In genomic region chr9:20664501-20664900, GRCh38 we compare ENCODE assay signal across 1 cellular context.
TF ChIP-seq lines count a peak whose summit lies in the region.

No MANE protein-coding gene starts in this region.

TF ChIP-seq in GM23338, 12 proteins besides CTCF, POLR2A, EP300 and RAD21:
- TF ChIP-seq STAT1 (IDR thresholded peaks at IDR 0.05; ENCODE audit: unreplicated experiment), result no peak
- no peak for TF ChIP-seq REST (IDR thresholded peaks at IDR 0.05; ENCODE audit: unreplicated experiment)
- TF ChIP-seq, protein P1, sequence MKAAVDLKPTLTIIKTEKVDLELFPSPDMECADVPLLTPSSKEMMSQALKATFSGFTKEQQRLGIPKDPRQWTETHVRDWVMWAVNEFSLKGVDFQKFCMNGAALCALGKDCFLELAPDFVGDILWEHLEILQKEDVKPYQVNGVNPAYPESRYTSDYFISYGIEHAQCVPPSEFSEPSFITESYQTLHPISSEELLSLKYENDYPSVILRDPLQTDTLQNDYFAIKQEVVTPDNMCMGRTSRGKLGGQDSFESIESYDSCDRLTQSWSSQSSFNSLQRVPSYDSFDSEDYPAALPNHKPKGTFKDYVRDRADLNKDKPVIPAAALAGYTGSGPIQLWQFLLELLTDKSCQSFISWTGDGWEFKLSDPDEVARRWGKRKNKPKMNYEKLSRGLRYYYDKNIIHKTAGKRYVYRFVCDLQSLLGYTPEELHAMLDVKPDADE (IDR thresholded peaks at IDR 0.05), result no peak
- no peak for TF ChIP-seq EZH2phosphoT487 (IDR thresholded peaks at IDR 0.05; ENCODE audit: unreplicated experiment)
- no peak for TF ChIP-seq JUNB (IDR thresholded peaks at IDR 0.05; ENCODE audit: unreplicated experiment)
- TF ChIP-seq POLR2AphosphoS5 (IDR thresholded peaks at IDR 0.05; ENCODE audit: low read depth), result no peak
- TF ChIP-seq EZH2 (IDR thresholded peaks at IDR 0.05; ENCODE audit: low read depth, unreplicated experiment), result no peak
- no peak for TF ChIP-seq ZNF331 (CRISPR knock-in tag; IDR thresholded peaks at IDR 0.05; ENCODE audit: low read depth)
- TF ChIP-seq ZNF114 (CRISPR knock-in tag; IDR thresholded peaks at IDR 0.05), result no peak
- no peak for TF ChIP-seq ZNF462 (CRISPR knock-in tag; IDR thresholded peaks at IDR 0.05)
- TF ChIP-seq NANOG (IDR thresholded peaks at IDR 0.05; ENCODE audit: borderline replicate concordance), result no peak
- no peak for TF ChIP-seq CREB1 (CRISPR knock-in tag; IDR thresholded peaks at IDR 0.05; ENCODE audit: low read depth)
